ENCODE assay signal across 16 cellular contexts in genomic region chr12:1912580-1913376, GRCh38. TPM values are rescaled to one million over a fixed set of nuclear protein-coding genes. Genes with fewer than 3 reads are reported as not detected.
A peak's percentile ranks its signal among the peaks of the same experiment; 100 is the strongest.
DNase-seq lines count a peak whose midpoint lies in the region; ATAC-seq and TF ChIP-seq lines count a peak whose summit lies in the region.
"Had no signal": no experiment of that assay in that cellular context is flagged by ENCODE, and none has a peak within 500 bp of the region (broad histone marks: within the 10 kb centered on the region; RNA-seq: fewer than 3 reads in every experiment).

No MANE protein-coding gene starts in this region.

- H3K27ac Mint-ChIP-seq in osteocyte (ENCODE audit: unreplicated experiment), result no peak overlapping the region
- H3K27ac Mint-ChIP-seq: activated CD4-positive, alpha-beta T cell treated with anti-CD3 and anti-CD28 coated beads, Interleukin-2, amount 10 ng/mL, durations not matched to agents 7 days and 5 days; dendritic cell treated with granulocyte-macrophage colony-stimulating factor and Interleukin-4, amounts not matched to agents 40 ng/mL and 50 ng/mL, for 4 days had no signal

- DNase-seq in EH (ENCODE audit: low read depth), result peak; percentile 69
- peak; percentile 2 for DNase-seq in HEK293T (ENCODE audit: extremely low spot score)
- peak; percentile 49 for DNase-seq in ecto neural progenitor cell (ENCODE audit: low spot score)
- DNase-seq in osteocyte (ENCODE audit: extremely low spot score, unreplicated experiment), result peak; percentile 56
- DNase-seq in NCI-H1436 treated with DMSO at 0.1 percent for 48 hours (lab: John Stamatoyannopoulos, UW), result no peak
- DNase-seq in NCI-H1436 (lab: John Stamatoyannopoulos, UW), result no peak
- DNase-seq: activated CD4-positive, alpha-beta T cell treated with anti-CD3 and anti-CD28 coated beads, Interleukin-2, amount 10 ng/mL, durations not matched to agents 7 days and 5 days; MV-4-11; NCI-H526 treated with DMSO at 0.1 percent for 48 hours; pancreas; stimulated activated naive CD8-positive, alpha-beta T cell treated with anti-CD3 and anti-CD28 coated beads, Interleukin-15, Interleukin-2, amounts not matched to agents 100 U/mL and 50 U/mL, for 24 hours had no signal

- no peaks in the 10 kb centered on the region for H3K36me3 Mint-ChIP-seq in osteocyte (ENCODE audit: unreplicated experiment)

- no peak overlapping the region for H3K4me3 Mint-ChIP-seq in osteocyte (ENCODE audit: unreplicated experiment)
- H3K4me3 Mint-ChIP-seq: activated CD4-positive, alpha-beta T cell treated with anti-CD3 and anti-CD28 coated beads, Interleukin-2, amount 10 ng/mL, durations not matched to agents 7 days and 5 days; dendritic cell treated with granulocyte-macrophage colony-stimulating factor and Interleukin-4, amounts not matched to agents 40 ng/mL and 50 ng/mL, for 4 days had no signal

- H3K27me3 Mint-ChIP-seq in osteocyte (ENCODE audit: unreplicated experiment), result peaks cover 11% of the 10 kb centered on the region

- CTCF ChIA-PET in HEK293T (lab: Yijun Ruan, JAX), result no interaction called here

- ATAC-seq in HG03520 (IDR thresholded peaks at IDR 0.05; ENCODE audit: unreplicated experiment) (no peak), HG03039 (IDR thresholded peaks at IDR 0.05; ENCODE audit: unreplicated experiment) (no peak)
- ATAC-seq: left lung; pancreas; stimulated activated naive CD8-positive, alpha-beta T cell treated with anti-CD3 and anti-CD28 coated beads, Interleukin-15, Interleukin-2, amounts not matched to agents 100 U/mL and 50 U/mL, for 24 hours had no signal

- POLR2A ChIA-PET in HEK293T (lab: Yijun Ruan, JAX), result no interaction called here

- peaks cover 3% of the 10 kb centered on the region for H3K4me1 Mint-ChIP-seq in osteocyte (ENCODE audit: unreplicated experiment)

- no peak for TF ChIP-seq CTCF in osteocyte (IDR thresholded peaks at IDR 0.05)

- H3K9me3 Mint-ChIP-seq in osteocyte (ENCODE audit: unreplicated experiment), result no peaks in the 10 kb centered on the region
- H3K9me3 Mint-ChIP-seq: activated CD4-positive, alpha-beta T cell treated with anti-CD3 and anti-CD28 coated beads, Interleukin-2, amount 10 ng/mL, durations not matched to agents 7 days and 5 days had no signal

TF ChIP-seq in HEK293T, 16 proteins besides CTCF, POLR2A, EP300 and RAD21:
- no peak for TF ChIP-seq ZNF384 (IDR thresholded peaks at IDR 0.05)
- TF ChIP-seq CTBP1 (IDR thresholded peaks at IDR 0.05; ENCODE audit: borderline replicate concordance), result no peak
- no peak for TF ChIP-seq LEF1 (IDR thresholded peaks at IDR 0.05; ENCODE audit: borderline replicate concordance)
- no peak for TF ChIP-seq SUZ12 (IDR thresholded peaks at IDR 0.05)

RNA-seq across cellular contexts. Expression of gene CACNA2D4, which starts 5.7 kb away (rescaled TPM):
- total RNA-seq in osteocyte, result not detected in 2 replicates
- total RNA-seq: frontal cortex had no signal

Comparison
In these comparisons a context has a peak if more than half of its experiments do, and no peak if none do; other contexts are left out.
1. DNase-seq: peak in EH (single experiment), HEK293T (single experiment), ecto neural progenitor cell (single experiment) and osteocyte (single experiment); none in NCI-H1436 treated with DMSO at 0.1 percent for 48 hours (single experiment) and NCI-H1436 (single experiment).